ENCODE assay signal across 22 cellular contexts in genomic region chr1:26493905-26494304, GRCh38.
"Had no signal": no experiment of that assay in that cellular context is flagged by ENCODE, and none has a peak within 500 bp of the region (broad histone marks: within the 10 kb centered on the region; RNA-seq: fewer than 3 reads in every experiment).

No MANE protein-coding gene starts in this region.

- H3K27ac ChIP-seq: coronary artery, esophagus squamous epithelium, lower lobe of right lung, pancreas, sigmoid colon, suprapubic skin, transverse colon, vagina had no signal

- H3K4me3 Mint-ChIP-seq: effector memory CD8-positive, alpha-beta T cell; immature natural killer cell; natural killer cell; stimulated activated effector memory CD8-positive, alpha-beta T cell treated with anti-CD3 and anti-CD28 coated beads, Interleukin-12 subunit alpha, Interleukin-12 subunit beta, amount 100 ng/mL, for 72 hours; stimulated activated naive CD8-positive, alpha-beta T cell treated with anti-CD3 and anti-CD28 coated beads, Interleukin-15, Interleukin-2, amounts not matched to agents 100 ng/mL and 50 ng/mL, for 24 hours had no signal

- ATAC-seq: effector memory CD8-positive, alpha-beta T cell; left ventricle myocardium superior; lower lobe of right lung; natural killer cell; pancreas; stimulated activated effector memory CD8-positive, alpha-beta T cell treated with anti-CD3 and anti-CD28 coated beads, Interleukin-12 subunit alpha, Interleukin-12 subunit beta, amount 100 ng/mL, for 72 hours had no signal

- H3K27me3 Mint-ChIP-seq: effector memory CD8-positive, alpha-beta T cell; stimulated activated naive CD8-positive, alpha-beta T cell treated with anti-CD3 and anti-CD28 coated beads, Interleukin-15, Interleukin-2, amounts not matched to agents 100 ng/mL and 50 ng/mL, for 24 hours had no signal

- H3K9me3 Mint-ChIP-seq: effector memory CD8-positive, alpha-beta T cell; natural killer cell; stimulated activated effector memory CD8-positive, alpha-beta T cell treated with anti-CD3 and anti-CD28 coated beads, Interleukin-12 subunit alpha, Interleukin-12 subunit beta, amount 100 ng/mL, for 72 hours; stimulated activated naive CD8-positive, alpha-beta T cell treated with anti-CD3 and anti-CD28 coated beads, Interleukin-15, Interleukin-2, amounts not matched to agents 100 ng/mL and 50 ng/mL, for 24 hours had no signal

- H3K9me3 ChIP-seq: esophagus squamous epithelium, lower lobe of right lung, pancreas, sigmoid colon, suprapubic skin, transverse colon, vagina had no signal

- H3K4me1 ChIP-seq: esophagus squamous epithelium, lower lobe of right lung, pancreas, sigmoid colon, suprapubic skin, transverse colon, vagina had no signal

- H3K4me3 ChIP-seq: coronary artery, esophagus squamous epithelium, lower lobe of right lung, pancreas, sigmoid colon, suprapubic skin, transverse colon, vagina had no signal

- H3K36me3 Mint-ChIP-seq: immature natural killer cell; natural killer cell; stimulated activated effector memory CD8-positive, alpha-beta T cell treated with anti-CD3 and anti-CD28 coated beads, Interleukin-12 subunit alpha, Interleukin-12 subunit beta, amount 100 ng/mL, for 72 hours had no signal

- H3K4me1 Mint-ChIP-seq: immature natural killer cell; natural killer cell; stimulated activated effector memory CD8-positive, alpha-beta T cell treated with anti-CD3 and anti-CD28 coated beads, Interleukin-12 subunit alpha, Interleukin-12 subunit beta, amount 100 ng/mL, for 72 hours had no signal

- DNase-seq: effector memory CD8-positive, alpha-beta T cell; erythroblast; esophagus squamous epithelium; foreskin melanocyte; hypothalamus; immature natural killer cell; islet precursor cell; left ventricle myocardium superior; lower lobe of right lung; natural killer cell; occipital lobe; pancreas; sigmoid colon; stimulated activated CD4-positive, alpha-beta T cell treated with anti-CD3 and anti-CD28 coated beads, Interleukin-2, amount 100 ng/mL, for 24 hours; stimulated activated CD4-positive, alpha-beta T cell treated with anti-CD3 and anti-CD28 coated beads, Interleukin-4, amount 100 ng/mL, for 24 hours; transverse colon had no signal

- H3K27ac Mint-ChIP-seq: effector memory CD8-positive, alpha-beta T cell; immature natural killer cell; natural killer cell; progenitor cell of endocrine pancreas; stimulated activated effector memory CD8-positive, alpha-beta T cell treated with anti-CD3 and anti-CD28 coated beads, Interleukin-12 subunit alpha, Interleukin-12 subunit beta, amount 100 ng/mL, for 72 hours; stimulated activated naive CD8-positive, alpha-beta T cell treated with anti-CD3 and anti-CD28 coated beads, Interleukin-15, Interleukin-2, amounts not matched to agents 100 ng/mL and 50 ng/mL, for 24 hours had no signal

- H3K36me3 ChIP-seq: esophagus squamous epithelium, lower lobe of right lung, pancreas, sigmoid colon, suprapubic skin, transverse colon, vagina had no signal

- H3K27me3 ChIP-seq: esophagus squamous epithelium, pancreas, sigmoid colon, suprapubic skin, transverse colon, vagina had no signal
